ENCODE assay signal across 29 cellular contexts in the genomic region with DNA sequence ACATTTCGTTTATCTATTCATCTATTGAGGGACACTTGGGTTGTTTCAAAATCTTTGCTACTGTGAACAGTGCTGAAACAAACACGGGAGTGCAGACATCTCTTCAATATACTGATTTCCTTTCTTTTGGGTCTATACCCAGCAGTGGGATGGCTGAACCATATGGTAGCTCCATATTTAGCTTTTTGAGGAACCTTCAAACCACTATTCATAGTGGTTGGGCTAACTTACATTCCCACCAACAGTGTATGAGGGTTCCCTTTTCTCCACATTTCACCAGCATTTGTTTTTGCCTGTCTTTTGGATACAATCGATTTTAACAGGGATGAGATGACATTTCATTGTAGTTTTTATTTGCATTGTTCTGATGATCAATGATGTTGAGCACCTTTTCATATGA.
DNase-seq lines count a peak whose midpoint lies in the region; FAIRE-seq and TF ChIP-seq lines count a peak whose summit lies in the region.
"Had no signal": no experiment of that assay in that cellular context is flagged by ENCODE, and none has a peak within 500 bp of the region (broad histone marks: within the 10 kb centered on the region; RNA-seq: fewer than 3 reads in every experiment).

No MANE protein-coding gene starts in this region.

- WGBS in mesendoderm (ENCODE audit: extremely low coverage, insufficient coverage, low lambda C conversion rate): no CpG with 5 or more reads among the region's 3 CpGs

- H3K4ac ChIP-seq in mesendoderm (ENCODE audit: low read depth, low read length): no peak overlapping the region

- no peaks in the 10 kb centered on the region for H3K36me3 Mint-ChIP-seq in astrocyte (ENCODE audit: low read depth, unreplicated experiment)
- H3K36me3 Mint-ChIP-seq: CD14-positive monocyte; CD4-positive, alpha-beta memory T cell; CD4-positive, CD25-positive, alpha-beta regulatory T cell; CD8-positive, alpha-beta memory T cell had no signal

- H3K27ac ChIP-seq in HEK293 (ENCODE audit: extremely low read depth, low read depth, low read length) (no peak overlapping the region), astrocyte (ENCODE audit: low read depth, low read length) (no peak overlapping the region), mesendoderm (ENCODE audit: low read depth, low read length) (no peak overlapping the region)
- H3K27ac ChIP-seq: BLaER1 had no signal

- H3K4me2 ChIP-seq in astrocyte (ENCODE audit: low read length): no peak overlapping the region
- no peak overlapping the region for H3K4me2 ChIP-seq in mesendoderm (ENCODE audit: low read length)
- H3K4me2 ChIP-seq: BLaER1 had no signal

- peaks cover 2% of the 10 kb centered on the region; the same call in 1 of the 2 replicates for H3K9me3 ChIP-seq in HEK293 (ENCODE audit: control insufficient read depth, insufficient read depth, low read depth, low read length)
- H3K9me3 ChIP-seq in astrocyte (ENCODE audit: insufficient read depth, low read depth, low read length): no peaks in the 10 kb centered on the region
- H3K9me3 ChIP-seq: BLaER1 had no signal

- no peak overlapping the region for H2AK5ac ChIP-seq in mesendoderm (ENCODE audit: low read length)

- CTCF ChIA-PET in HEK293 (lab: Yijun Ruan, JAX): interaction anchor here (0.6 to 1.1 kb wide), 4 partner anchors 9 to 219 kb away, joined by 3 to 4 read pairs (median 4); no protein-coding TSS in a partner anchor
- CTCF ChIA-PET in HEK293T (lab: Yijun Ruan, JAX): interaction anchor here (0.6 kb wide), 1 partner anchor 175 kb away, joined by 3 read pairs; no protein-coding TSS in a partner anchor

- no peak overlapping the region for H3K4me3 ChIP-seq in HEK293 (ENCODE audit: low read depth, low read length)
- H3K4me3 ChIP-seq in astrocyte (ENCODE audit: insufficient read depth, low read depth, low read length): no peak overlapping the region
- no peak overlapping the region for H3K4me3 ChIP-seq in mesendoderm (ENCODE audit: low read length)
- H3K4me3 ChIP-seq: BLaER1, GM12878 had no signal

- H3K36me3 ChIP-seq in HEK293 (ENCODE audit: control insufficient read depth in 2 of 2, insufficient read depth in 1 of 2, low read length in 2 of 2) (no peaks in the 10 kb centered on the region), astrocyte (ENCODE audit: insufficient read depth, low read length) (no peaks in the 10 kb centered on the region), mesendoderm (ENCODE audit: control insufficient read depth, insufficient read depth, low read length) (no peaks in the 10 kb centered on the region)
- H3K36me3 ChIP-seq: BE2C, BLaER1 had no signal

- no peaks in the 10 kb centered on the region for H3K79me2 ChIP-seq in astrocyte (ENCODE audit: insufficient read depth, low read length)
- H3K79me2 ChIP-seq in mesendoderm (ENCODE audit: control insufficient read depth, insufficient read depth, low read length): no peaks in the 10 kb centered on the region

- H3K27me3 ChIP-seq in astrocyte (ENCODE audit: insufficient read depth, low read length): no peaks in the 10 kb centered on the region
- H3K27me3 ChIP-seq in mesendoderm (ENCODE audit: insufficient read depth, low read length, poor library complexity): no peaks in the 10 kb centered on the region
- H3K27me3 ChIP-seq: BE2C, BLaER1 had no signal

- H3K27ac Mint-ChIP-seq in astrocyte (ENCODE audit: unreplicated experiment): no peak overlapping the region
- H3K27ac Mint-ChIP-seq: CD14-positive monocyte; CD4-positive, alpha-beta memory T cell; CD4-positive, CD25-positive, alpha-beta regulatory T cell; CD8-positive, alpha-beta memory T cell had no signal

- H2BK15ac ChIP-seq in mesendoderm (replicated peaks; ENCODE audit: low read depth): no peak overlapping the region

- H4K5ac ChIP-seq in mesendoderm (ENCODE audit: low read length): no peak overlapping the region

- H3K9ac ChIP-seq in astrocyte (ENCODE audit: low read length): no peak overlapping the region
- no peak overlapping the region for H3K9ac ChIP-seq in mesendoderm (ENCODE audit: low read length)
- H3K9ac ChIP-seq: BLaER1 had no signal

- H4K20me1 ChIP-seq in astrocyte (ENCODE audit: insufficient read depth, low read length): no peaks in the 10 kb centered on the region
- H4K20me1 ChIP-seq: BLaER1 had no signal

- H4K8ac ChIP-seq in mesendoderm (ENCODE audit: low read depth, low read length): no peak overlapping the region

- H2BK5ac ChIP-seq in mesendoderm (ENCODE audit: low read length): no peak overlapping the region

- no peak overlapping the region for H2BK120ac ChIP-seq in mesendoderm (ENCODE audit: low read depth, low read length)

- H3K4me3 Mint-ChIP-seq in astrocyte (ENCODE audit: unreplicated experiment): no peak overlapping the region
- H3K4me3 Mint-ChIP-seq: CD14-positive monocyte; CD4-positive, alpha-beta memory T cell; CD4-positive, CD25-positive, alpha-beta regulatory T cell; CD8-positive, alpha-beta memory T cell had no signal

- peaks cover 23% of the 10 kb centered on the region for H3K27me3 Mint-ChIP-seq in astrocyte (ENCODE audit: low read depth, unreplicated experiment)
- H3K27me3 Mint-ChIP-seq: CD4-positive, alpha-beta memory T cell; CD4-positive, CD25-positive, alpha-beta regulatory T cell had no signal

- H3K56ac ChIP-seq in mesendoderm (ENCODE audit: low read length): no peak overlapping the region

- peaks cover 2% of the 10 kb centered on the region for H3K4me1 Mint-ChIP-seq in astrocyte (ENCODE audit: low read depth, unreplicated experiment)
- H3K4me1 Mint-ChIP-seq: CD14-positive monocyte; CD4-positive, alpha-beta memory T cell; CD4-positive, CD25-positive, alpha-beta regulatory T cell; CD8-positive, alpha-beta memory T cell had no signal

- no peak overlapping the region for H2AFZ ChIP-seq in astrocyte (ENCODE audit: low read depth, low read length)

- POLR2A ChIA-PET in HEK293 (lab: Yijun Ruan, JAX): no interaction called here
- POLR2A ChIA-PET in HEK293T (lab: Yijun Ruan, JAX): no interaction called here

- DNase-seq in KBM-7 (peak; percentile 31), MV-4-11 (lab: John Stamatoyannopoulos, UW) (peak; percentile 82), astrocyte (ENCODE audit: low read depth) (no peak), UCSD-AML1 (lab: John Stamatoyannopoulos, UW; ENCODE audit: unreplicated experiment) (no peak), HEK293T (ENCODE audit: extremely low spot score) (no peak), mesendoderm (no peak), HT-29 (ENCODE audit: low spot score) (no peak)
- DNase-seq: 8988T; ACHN; BE2C; C1 segment of cervical spinal cord; CD4-positive, alpha-beta memory T cell; CD4-positive, CD25-positive, alpha-beta regulatory T cell; CD8-positive, alpha-beta memory T cell; COR-L47; DMS 273 treated with DMSO at 0.1 percent for 48 hours; DMS153; DMS53; DMS79; DND-41; EL; GDM1 had no signal

- H3K9me3 Mint-ChIP-seq in astrocyte (ENCODE audit: unreplicated experiment): peaks cover 3% of the 10 kb centered on the region

- no peak for TF ChIP-seq CTCF in HEK293 (tag by site-specific recombination; IDR thresholded peaks at IDR 0.05)
- no peak for TF ChIP-seq CTCF in astrocyte (IDR thresholded peaks at IDR 0.05; ENCODE audit: insufficient read depth, low read depth, low read length)

- no peaks in the 10 kb centered on the region for H3K79me1 ChIP-seq in mesendoderm (ENCODE audit: low read length)

- H3K18ac ChIP-seq in mesendoderm (ENCODE audit: low read length): no peak overlapping the region

- peak; percentile 43 for FAIRE-seq in astrocyte (lab: Jason Lieb, UNC)
- FAIRE-seq: A204.1, GM12878, GM12892, GM19239 had no signal

- in situ Hi-C loops in KBM-7 (cut with MboI; ENCODE audit: low pct_unique_long_range_greater_than_20kb, low sequenced_read_pairs): no loop called here

- H3K4me1 ChIP-seq in HEK293 (ENCODE audit: control insufficient read depth, insufficient read depth, low read length) (no peaks in the 10 kb centered on the region), astrocyte (ENCODE audit: insufficient read depth, low read length) (no peaks in the 10 kb centered on the region), mesendoderm (ENCODE audit: control insufficient read depth, low read depth, low read length) (peaks cover 3% of the 10 kb centered on the region)
- H3K4me1 ChIP-seq: BE2C, BLaER1 had no signal

- no peak overlapping the region for H3K23ac ChIP-seq in mesendoderm (ENCODE audit: low read length)

TF ChIP-seq in HEK293, 187 proteins besides CTCF, POLR2A, EP300 and RAD21:
- no peak for TF ChIP-seq ZNF843 (tag by site-specific recombination; IDR thresholded peaks at IDR 0.05)
- TF ChIP-seq, protein P1, sequence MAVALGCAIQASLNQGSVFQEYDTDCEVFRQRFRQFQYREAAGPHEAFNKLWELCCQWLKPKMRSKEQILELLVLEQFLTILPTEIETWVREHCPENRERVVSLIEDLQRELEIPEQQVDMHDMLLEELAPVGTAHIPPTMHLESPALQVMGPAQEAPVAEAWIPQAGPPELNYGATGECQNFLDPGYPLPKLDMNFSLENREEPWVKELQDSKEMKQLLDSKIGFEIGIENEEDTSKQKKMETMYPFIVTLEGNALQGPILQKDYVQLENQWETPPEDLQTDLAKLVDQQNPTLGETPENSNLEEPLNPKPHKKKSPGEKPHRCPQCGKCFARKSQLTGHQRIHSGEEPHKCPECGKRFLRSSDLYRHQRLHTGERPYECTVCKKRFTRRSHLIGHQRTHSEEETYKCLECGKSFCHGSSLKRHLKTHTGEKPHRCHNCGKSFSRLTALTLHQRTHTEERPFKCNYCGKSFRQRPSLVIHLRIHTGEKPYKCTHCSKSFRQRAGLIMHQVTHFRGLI (tag by site-specific recombination; IDR thresholded peaks at IDR 0.05): peak; percentile 91
- no peak for TF ChIP-seq KLF10 (tag by site-specific recombination; IDR thresholded peaks at IDR 0.05)
- no peak for TF ChIP-seq TCF7L2 (IDR thresholded peaks at IDR 0.05; ENCODE audit: borderline replicate concordance, low read depth, low read length)

TF ChIP-seq in HEK293T, 16 proteins besides CTCF, POLR2A, EP300 and RAD21 (continues in another document):
- no peak for TF ChIP-seq ARNT (IDR thresholded peaks at IDR 0.05)
- no peak for TF ChIP-seq ELF4 (IDR thresholded peaks at IDR 0.05)
- TF ChIP-seq LEF1 (IDR thresholded peaks at IDR 0.05; ENCODE audit: borderline replicate concordance): no peak
- TF ChIP-seq ZNF384 (IDR thresholded peaks at IDR 0.05): no peak
- TF ChIP-seq, protein P2, sequence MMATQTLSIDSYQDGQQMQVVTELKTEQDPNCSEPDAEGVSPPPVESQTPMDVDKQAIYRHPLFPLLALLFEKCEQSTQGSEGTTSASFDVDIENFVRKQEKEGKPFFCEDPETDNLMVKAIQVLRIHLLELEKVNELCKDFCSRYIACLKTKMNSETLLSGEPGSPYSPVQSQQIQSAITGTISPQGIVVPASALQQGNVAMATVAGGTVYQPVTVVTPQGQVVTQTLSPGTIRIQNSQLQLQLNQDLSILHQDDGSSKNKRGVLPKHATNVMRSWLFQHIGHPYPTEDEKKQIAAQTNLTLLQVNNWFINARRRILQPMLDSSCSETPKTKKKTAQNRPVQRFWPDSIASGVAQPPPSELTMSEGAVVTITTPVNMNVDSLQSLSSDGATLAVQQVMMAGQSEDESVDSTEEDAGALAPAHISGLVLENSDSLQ (IDR thresholded peaks at IDR 0.05): no peak
- no peak for TF ChIP-seq CTBP1 (IDR thresholded peaks at IDR 0.05; ENCODE audit: borderline replicate concordance)
- no peak for TF ChIP-seq SUZ12 (IDR thresholded peaks at IDR 0.05)
- no peak for TF ChIP-seq TARDBP (IDR thresholded peaks at IDR 0.05)
- no peak for TF ChIP-seq HDGF (IDR thresholded peaks at IDR 0.05; ENCODE audit: borderline replicate concordance)

Comparison
In these comparisons a context has a peak if more than half of its experiments do, and no peak if none do; other contexts are left out.
1. DNase-seq: peak in KBM-7 (single experiment) and MV-4-11 (single experiment); none in astrocyte (single experiment), UCSD-AML1 (single experiment), HEK293T (single experiment), mesendoderm (single experiment) and HT-29 (single experiment).